24 cellular contexts compared by ENCODE assay signal in genomic region chr13:36062249-36062648, GRCh38.
"Had no signal": no experiment of that assay in that cellular context is flagged by ENCODE, and none has a peak within 500 bp of the region (broad histone marks: within the 10 kb centered on the region; RNA-seq: fewer than 3 reads in every experiment).

No MANE protein-coding gene starts in this region.

- H3K27ac ChIP-seq: neural progenitor cell, parathyroid adenoma, psoas muscle, right lobe of liver, sigmoid colon, stomach, thoracic aorta, thyroid gland, tibial nerve, upper lobe of left lung, vagina had no signal

- H3K9me3 ChIP-seq: ovary, psoas muscle, right lobe of liver, sigmoid colon, stomach, thoracic aorta, thyroid gland, tibial nerve, upper lobe of left lung, vagina had no signal

- ATAC-seq: psoas muscle; right cardiac atrium; right lobe of liver; stimulated activated effector memory CD8-positive, alpha-beta T cell treated with anti-CD3 and anti-CD28 coated beads, Interleukin-12 subunit alpha, Interleukin-12 subunit beta, amount 100 ng/mL, for 72 hours; stimulated activated naive B cell treated with anti-CD40 and anti-IgM and Interleukin-4, amounts not matched to agents 10 μg/mL and 1 μg/mL and 100 μg/mL, for 72 hours had no signal

- H3K4me3 ChIP-seq: neural progenitor cell, ovary, psoas muscle, right lobe of liver, sigmoid colon, stomach, thoracic aorta, thyroid gland, tibial nerve, upper lobe of left lung, vagina had no signal

- DNase-seq: occipital lobe; ovary; posterior cingulate gyrus; psoas muscle; right cardiac atrium; right lobe of liver; sigmoid colon; small intestine; stimulated activated CD4-positive, alpha-beta T cell treated with anti-CD3 and anti-CD28 coated beads, Interleukin-15, amount 100 ng/mL, for 24 hours; stimulated activated CD4-positive, alpha-beta T cell treated with anti-CD3 and anti-CD28 coated beads, Interleukin-2, amount 100 ng/mL, for 24 hours; stimulated activated CD4-positive, alpha-beta T cell treated with anti-CD3 and anti-CD28 coated beads, Interleukin-2, amount 100 ng/mL, for 48 hours; stimulated activated CD4-positive, alpha-beta T cell treated with anti-CD3 and anti-CD28 coated beads, Interleukin-4, amount 100 ng/mL, for 24 hours; stimulated activated naive B cell treated with anti-CD40 and anti-IgM and Interleukin-4, amounts not matched to agents 10 μg/mL and 1 μg/mL and 100 μg/mL, for 72 hours; stimulated activated naive CD4-positive, alpha-beta T cell treated with Interleukin-2 at 50 U/mL for 16 hours; stomach; thyroid gland; trophoblast cell; upper lobe of left lung had no signal

- H3K36me3 ChIP-seq: neural progenitor cell, ovary, right lobe of liver, sigmoid colon, stomach, thoracic aorta, thyroid gland, tibial nerve, upper lobe of left lung, vagina had no signal

- H3K4me1 ChIP-seq: neural progenitor cell, parathyroid adenoma, psoas muscle, right lobe of liver, thyroid gland, upper lobe of left lung had no signal
